30 cellular contexts compared by ENCODE assay signal in the genomic region with DNA sequence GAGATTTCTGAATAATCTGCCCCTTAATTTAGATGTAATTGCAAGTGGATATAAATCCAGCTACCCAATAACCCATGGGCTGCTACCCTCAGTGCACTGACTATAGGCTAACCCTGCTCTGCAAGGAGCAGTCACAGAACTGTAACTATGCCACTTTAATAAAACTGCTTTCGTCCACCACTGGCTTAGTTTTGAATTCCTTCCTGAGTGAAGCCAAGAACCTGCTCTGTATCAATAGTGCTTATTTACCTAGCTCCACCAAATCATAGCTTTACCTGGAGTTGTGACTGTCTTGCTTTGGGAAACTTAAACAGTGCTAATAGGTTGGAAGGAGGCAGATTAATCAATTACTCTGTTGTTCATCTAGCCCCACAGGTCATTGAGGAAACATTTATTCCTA.
"Had no signal": no experiment of that assay in that cellular context is flagged by ENCODE, and none has a peak within 500 bp of the region (broad histone marks: within the 10 kb centered on the region; RNA-seq: fewer than 3 reads in every experiment).

No MANE protein-coding gene starts in this region.

- H3K27ac ChIP-seq: neutrophil, pancreas, psoas muscle, right lobe of liver, skin epidermis, spleen, suprapubic skin, testis, tibial artery, transverse colon, vagina had no signal

- H3K36me3 Mint-ChIP-seq: naive B cell; naive thymus-derived CD8-positive, alpha-beta T cell; natural killer cell treated with Interleukin-12 subunit alpha and Interleukin-12 subunit beta and Interleukin-15 and Interleukin-18, amount 100 ng/mL, for 72 hours; stimulated activated memory B cell treated with anti-CD40 and anti-IgM and Interleukin-4, amounts not matched to agents 10 μg/mL and 1 μg/mL and 100 μg/mL, for 72 hours; type B pancreatic cell had no signal

- H3K4me1 Mint-ChIP-seq: naive B cell; naive thymus-derived CD8-positive, alpha-beta T cell; stimulated activated memory B cell treated with anti-CD40 and anti-IgM and Interleukin-4, amounts not matched to agents 10 μg/mL and 1 μg/mL and 100 μg/mL, for 72 hours; stimulated activated naive CD8-positive, alpha-beta T cell treated with anti-CD3 and anti-CD28 coated beads, Interleukin-15, amount 100 ng/mL, for 72 hours had no signal

- H3K9me3 Mint-ChIP-seq: nephron progenitor cell had no signal

- H3K36me3 ChIP-seq: neutrophil, pancreas, right lobe of liver, spleen, suprapubic skin, tibial artery, transverse colon, vagina had no signal

- H3K4me3 Mint-ChIP-seq: naive B cell; naive thymus-derived CD8-positive, alpha-beta T cell; natural killer cell treated with Interleukin-12 subunit alpha and Interleukin-12 subunit beta and Interleukin-15 and Interleukin-18, amount 100 ng/mL, for 72 hours; nephron progenitor cell; neural crest cell; stimulated activated memory B cell treated with anti-CD40 and anti-IgM and Interleukin-4, amounts not matched to agents 10 μg/mL and 1 μg/mL and 100 μg/mL, for 72 hours; stimulated activated naive CD8-positive, alpha-beta T cell treated with anti-CD3 and anti-CD28 coated beads, Interleukin-15, amount 100 ng/mL, for 72 hours; type B pancreatic cell had no signal

- H3K27ac Mint-ChIP-seq: naive B cell; naive thymus-derived CD8-positive, alpha-beta T cell; natural killer cell treated with Interleukin-12 subunit alpha and Interleukin-12 subunit beta and Interleukin-15 and Interleukin-18, amount 100 ng/mL, for 72 hours; nephron progenitor cell; stimulated activated memory B cell treated with anti-CD40 and anti-IgM and Interleukin-4, amounts not matched to agents 10 μg/mL and 1 μg/mL and 100 μg/mL, for 72 hours; stimulated activated naive CD8-positive, alpha-beta T cell treated with anti-CD3 and anti-CD28 coated beads, Interleukin-15, amount 100 ng/mL, for 72 hours; type B pancreatic cell had no signal

- H3K27me3 ChIP-seq: neutrophil, pancreas, right lobe of liver, spleen, suprapubic skin, testis, tibial artery, transverse colon, vagina had no signal

- H3K4me1 ChIP-seq: pancreas, psoas muscle, right lobe of liver, spleen, suprapubic skin, testis, tibial artery, transverse colon, vagina had no signal

- DNase-seq: naive B cell; naive thymus-derived CD8-positive, alpha-beta T cell; nephron progenitor cell; nucleus accumbens; pancreas; psoas muscle; right cardiac atrium; right lobe of liver; spleen; stimulated activated CD4-positive, alpha-beta T cell treated with anti-CD3 and anti-CD28 coated beads, Interleukin-12 subunit alpha, Interleukin-12 subunit beta, amount 100 ng/mL, for 4 hours; stimulated activated CD4-positive, alpha-beta T cell treated with anti-CD3 and anti-CD28 coated beads, Interleukin-1b, Interleukin-23, amount 100 ng/mL, for 48 hours; stimulated activated CD4-positive, alpha-beta T cell treated with anti-CD3 and anti-CD28 coated beads, Interleukin-4, amount 100 ng/mL, for 1 hour; stimulated activated CD4-positive, alpha-beta T cell treated with anti-CD3 and anti-CD28 coated beads, Interleukin-4, amount 100 ng/mL, for 4 hours; stimulated activated CD8-positive, alpha-beta memory T cell treated with anti-CD3 and anti-CD28 coated beads, Interleukin-4, amount 100 ng/mL, for 48 hours; stimulated activated naive CD4-positive, alpha-beta T cell; stimulated activated naive CD8-positive, alpha-beta T cell treated with anti-CD3 and anti-CD28 coated beads, Interleukin-15, amount 100 ng/mL, for 72 hours; stimulated activated naive CD8-positive, alpha-beta T cell treated with anti-CD3 and anti-CD28 coated beads, Interleukin-15, Interleukin-2, amounts not matched to agents 100 U/mL and 50 U/mL, for 24 hours; substantia nigra; testis; tibial artery; transverse colon had no signal

- H3K4me3 ChIP-seq: pancreas, psoas muscle, right lobe of liver, skin epidermis, smooth muscle cell, spleen, suprapubic skin, testis, tibial artery, transverse colon, vagina had no signal

- H3K9me3 ChIP-seq: neutrophil, pancreas, psoas muscle, right lobe of liver, suprapubic skin, testis, tibial artery, transverse colon, vagina had no signal

- H3K27me3 Mint-ChIP-seq: naive B cell; naive thymus-derived CD8-positive, alpha-beta T cell; natural killer cell treated with Interleukin-12 subunit alpha and Interleukin-12 subunit beta and Interleukin-15 and Interleukin-18, amount 100 ng/mL, for 72 hours; stimulated activated memory B cell treated with anti-CD40 and anti-IgM and Interleukin-4, amounts not matched to agents 10 μg/mL and 1 μg/mL and 100 μg/mL, for 72 hours; stimulated activated naive CD8-positive, alpha-beta T cell treated with anti-CD3 and anti-CD28 coated beads, Interleukin-15, amount 100 ng/mL, for 72 hours; type B pancreatic cell had no signal
